In genomic region chr1:15678578-15678977, GRCh38 we compare ENCODE assay signal across 10 cellular contexts. TPM values are rescaled to one million over a fixed set of nuclear protein-coding genes. Genes with fewer than 3 reads are reported as not detected.
DNase-seq lines count a peak whose midpoint lies in the region; ATAC-seq and TF ChIP-seq lines count a peak whose summit lies in the region.
"Had no signal": no experiment of that assay in that cellular context is flagged by ENCODE, and none has a peak within 500 bp of the region (broad histone marks: within the 10 kb centered on the region; RNA-seq: fewer than 3 reads in every experiment).

No MANE protein-coding gene starts in this region.

- H2AFZ ChIP-seq in PC-3 (ENCODE audit: low read length): no peak overlapping the region

- no peak overlapping the region for H3K4me3 Mint-ChIP-seq in activated naive CD8-positive, alpha-beta T cell treated with anti-CD3 and anti-CD28 coated beads, Interleukin-2, amount 10 ng/mL, durations not matched to agents 7 days and 5 days
- H3K4me3 Mint-ChIP-seq in activated naive CD8-positive, alpha-beta T cell treated with anti-CD3 and anti-CD28 coated beads for 36 hours: no peak overlapping the region

- BruUV-seq in PC-3 (replicated peaks; lab: Mats Ljungman, UMichigan): no TSS peak

- peak; percentile 55 for ATAC-seq in activated naive CD8-positive, alpha-beta T cell treated with anti-CD3 and anti-CD28 coated beads, Interleukin-2, amount 10 ng/mL, durations not matched to agents 7 days and 5 days (ENCODE audit: low read depth)
- ATAC-seq in PC-3: peak; percentile 69
- ATAC-seq in upper lobe of right lung: peak; percentile 77
- ATAC-seq in GM21526 (IDR thresholded peaks at IDR 0.05; ENCODE audit: low FRiP score, unreplicated experiment): no peak
- no peak for ATAC-seq in GM21529 (IDR thresholded peaks at IDR 0.05; ENCODE audit: unreplicated experiment)
- ATAC-seq: left colon had no signal

- peaks cover 6% of the 10 kb centered on the region for H3K4me1 Mint-ChIP-seq in activated naive CD8-positive, alpha-beta T cell treated with anti-CD3 and anti-CD28 coated beads, Interleukin-2, amount 10 ng/mL, durations not matched to agents 7 days and 5 days
- H3K4me1 Mint-ChIP-seq in activated naive CD8-positive, alpha-beta T cell treated with anti-CD3 and anti-CD28 coated beads for 36 hours: peaks cover 8% of the 10 kb centered on the region

- H3F3A ChIP-seq in PC-3 (ENCODE audit: low read length, unreplicated experiment): no peaks in the 10 kb centered on the region

- H3K36me3 Mint-ChIP-seq in activated naive CD8-positive, alpha-beta T cell treated with anti-CD3 and anti-CD28 coated beads, Interleukin-2, amount 10 ng/mL, durations not matched to agents 7 days and 5 days: no peaks in the 10 kb centered on the region
- H3K36me3 Mint-ChIP-seq in activated naive CD8-positive, alpha-beta T cell treated with anti-CD3 and anti-CD28 coated beads for 36 hours: no peaks in the 10 kb centered on the region

- no peaks in the 10 kb centered on the region for H3K9me3 Mint-ChIP-seq in activated naive CD8-positive, alpha-beta T cell treated with anti-CD3 and anti-CD28 coated beads, Interleukin-2, amount 10 ng/mL, durations not matched to agents 7 days and 5 days
- H3K9me3 Mint-ChIP-seq in activated naive CD8-positive, alpha-beta T cell treated with anti-CD3 and anti-CD28 coated beads for 36 hours: no peaks in the 10 kb centered on the region

- H3K27ac ChIP-seq in PC-3 (ENCODE audit: low read length) (no peak overlapping the region), upper lobe of right lung (no peak overlapping the region)

- H3K27me3 ChIP-seq in PC-3 (ENCODE audit: low read length): no peaks in the 10 kb centered on the region
- H3K27me3 ChIP-seq in upper lobe of right lung: no peaks in the 10 kb centered on the region

- H3K4me1 ChIP-seq in PC-3 (ENCODE audit: insufficient read depth, low read length): peaks cover 30% of the 10 kb centered on the region
- H3K4me1 ChIP-seq in upper lobe of right lung: no peaks in the 10 kb centered on the region

- H3K36me3 ChIP-seq in PC-3 (ENCODE audit: low read depth, low read length) (no peaks in the 10 kb centered on the region), upper lobe of right lung (no peaks in the 10 kb centered on the region)

- no peak for DNase-seq in activated naive CD8-positive, alpha-beta T cell treated with anti-CD3 and anti-CD28 coated beads, Interleukin-2, amount 10 ng/mL, durations not matched to agents 7 days and 5 days
- DNase-seq in activated naive CD8-positive, alpha-beta T cell treated with anti-CD3 and anti-CD28 coated beads for 36 hours: no peak
- DNase-seq in PC-3 (peak; percentile 82), fibroblast of gingiva (ENCODE audit: low read depth) (peak; percentile 41), upper lobe of right lung (peak; percentile 51), posterior cingulate gyrus (no peak)
- DNase-seq: KG1, left colon had no signal

- no peak overlapping the region for H3K4me3 ChIP-seq in PC-3 (ENCODE audit: low read length)
- no peak overlapping the region for H3K4me3 ChIP-seq in upper lobe of right lung

- no peak overlapping the region for H3K9ac ChIP-seq in PC-3 (ENCODE audit: low read length)

- CTCF ChIA-PET in PC-3 (lab: Charles Lee): no interaction called here

- TF ChIP-seq CTCF in PC-3 (conservative IDR thresholded peaks at IDR 0.05; ENCODE audit: low read depth, low read length) (no peak), upper lobe of right lung (IDR thresholded peaks at IDR 0.05) (no peak)

- no peak overlapping the region for H3K27ac Mint-ChIP-seq in activated naive CD8-positive, alpha-beta T cell treated with anti-CD3 and anti-CD28 coated beads, Interleukin-2, amount 10 ng/mL, durations not matched to agents 7 days and 5 days
- H3K27ac Mint-ChIP-seq in activated naive CD8-positive, alpha-beta T cell treated with anti-CD3 and anti-CD28 coated beads for 36 hours: no peak overlapping the region

- H3K4me2 ChIP-seq in PC-3 (ENCODE audit: low read length): no peak overlapping the region

- no peaks in the 10 kb centered on the region for H4K20me1 ChIP-seq in PC-3 (ENCODE audit: low read length)

- intact Hi-C loops in PC-3 (cut with micrococcal nuclease): no loop called here
- intact Hi-C loops in upper lobe of right lung (cut with DNase I): no loop called here
- intact Hi-C loops in posterior cingulate gyrus (cut with DNase I): no loop called here

- H3K9me3 ChIP-seq in PC-3 (ENCODE audit: low read length) (no peaks in the 10 kb centered on the region), upper lobe of right lung (no peaks in the 10 kb centered on the region)

- peaks cover 5% of the 10 kb centered on the region for H3K27me3 Mint-ChIP-seq in activated naive CD8-positive, alpha-beta T cell treated with anti-CD3 and anti-CD28 coated beads, Interleukin-2, amount 10 ng/mL, durations not matched to agents 7 days and 5 days
- H3K27me3 Mint-ChIP-seq in activated naive CD8-positive, alpha-beta T cell treated with anti-CD3 and anti-CD28 coated beads for 36 hours: no peaks in the 10 kb centered on the region

- H3K79me2 ChIP-seq in PC-3 (ENCODE audit: low read length): no peaks in the 10 kb centered on the region; the same call in 1 of the 2 replicates

- POLR2A ChIA-PET in activated naive CD8-positive, alpha-beta T cell treated with anti-CD3 and anti-CD28 coated beads, Interleukin-2, amount 10 ng/mL, durations not matched to agents 7 days and 5 days (lab: Charles Lee): no interaction called here
- POLR2A ChIA-PET in PC-3 (lab: Charles Lee; ENCODE audit: unreplicated experiment): no interaction called here

- H3K9me2 ChIP-seq in PC-3 (replicated peaks; ENCODE audit: low read length): no peaks in the 10 kb centered on the region

RNA-seq across cellular contexts. Expression of gene PLEKHM2, which starts 5.5 kb away (rescaled TPM):
- total RNA-seq in activated naive CD8-positive, alpha-beta T cell treated with anti-CD3 and anti-CD28 coated beads, Interleukin-2, amount 10 ng/mL, durations not matched to agents 7 days and 5 days: 10 to 100 TPM; 47.7 to 56.6 TPM
- 10 to 100 TPM; 45.4 to 50.6 TPM for total RNA-seq in activated naive CD8-positive, alpha-beta T cell treated with anti-CD3 and anti-CD28 coated beads for 36 hours
- total RNA-seq in PC-3 (2014; rRNA removed) (31.3 and 44.6 TPM in 2 replicates), upper lobe of right lung (90.9 TPM)

RNA-seq across cellular contexts. Expression of gene SLC25A34, which starts 57.5 kb away (rescaled TPM):
- 1 to 10 TPM; 1.6 to 2.7 TPM for total RNA-seq in activated naive CD8-positive, alpha-beta T cell treated with anti-CD3 and anti-CD28 coated beads, Interleukin-2, amount 10 ng/mL, durations not matched to agents 7 days and 5 days
- total RNA-seq in activated naive CD8-positive, alpha-beta T cell treated with anti-CD3 and anti-CD28 coated beads for 36 hours: under 1 TPM; 0.76 to 0.94 TPM
- total RNA-seq in PC-3 (2014; rRNA removed) (0.44 and 2.6 TPM in 2 replicates), upper lobe of right lung (3.0 TPM)

Comparison
In these comparisons a context has a peak if more than half of its experiments do, and no peak if none do; other contexts are left out.
1. ATAC-seq: peak in activated naive CD8-positive, alpha-beta T cell treated with anti-CD3 and anti-CD28 coated beads, Interleukin-2, amount 10 ng/mL, durations not matched to agents 7 days and 5 days (single experiment), PC-3 (single experiment) and upper lobe of right lung (single experiment); none in GM21526 (single experiment) and GM21529 (single experiment).
2. DNase-seq: peak in PC-3 (single experiment), fibroblast of gingiva (single experiment) and upper lobe of right lung (single experiment); none in activated naive CD8-positive, alpha-beta T cell treated with anti-CD3 and anti-CD28 coated beads, Interleukin-2, amount 10 ng/mL, durations not matched to agents 7 days and 5 days (single experiment), activated naive CD8-positive, alpha-beta T cell treated with anti-CD3 and anti-CD28 coated beads for 36 hours (single experiment) and posterior cingulate gyrus (0 of 10).